ENCODE assay signal across 1 cellular context in genomic region chr20:23507346-23507745, GRCh38.
TF ChIP-seq lines count a peak whose summit lies in the region.

No MANE protein-coding gene starts in this region.

TF ChIP-seq in HepG2, 621 proteins besides CTCF, POLR2A, EP300 and RAD21:
- TF ChIP-seq XRCC5 (optimal IDR thresholded peaks at IDR 0.05; ENCODE audit: low read length) (peak; percentile 71), STAG1 (CRISPR knock-in tag; IDR thresholded peaks at IDR 0.05) (peak; percentile 32; the same call in 1 of the 2 replicates), KDM4B (CRISPR knock-in tag; IDR thresholded peaks at IDR 0.05) (no peak), CEBPG (CRISPR knock-in tag; IDR thresholded peaks at IDR 0.05) (0 out of 2 replicates have a peak, but pooled peaks have one; percentile 10), CEBPB (IDR thresholded peaks at IDR 0.05; ENCODE audit: borderline replicate concordance, low read depth, low read length) (peak; percentile 17; the same call in 1 of the 2 replicates), ZBTB33 (CRISPR knock-in tag; IDR thresholded peaks at IDR 0.05) (peak; percentile 67; the same call in 1 of the 2 replicates)
